8 cellular contexts compared by ENCODE assay signal in genomic region chr10:68901106-68901927, GRCh38. TPM values are rescaled to one million over a fixed set of nuclear protein-coding genes. Genes with fewer than 3 reads are reported as not detected.
DNase-seq lines count a peak whose midpoint lies in the region; ATAC-seq, FAIRE-seq and TF ChIP-seq lines count a peak whose summit lies in the region.

DDX50 (plus strand) TSS chr10:68901315; CDS start chr10:68901385, 70 bp downstream.

- peaks cover 16% of the 10 kb centered on the region for H3K79me2 ChIP-seq in HepG2 (ENCODE audit: insufficient read depth, low read length)

- H3K27me3 ChIP-seq in HepG2 (ENCODE audit: control insufficient read depth in 1 of 2, insufficient read depth in 2 of 2, low read length in 2 of 2), result no peaks in the 10 kb centered on the region; a peak in 1 of 5 replicates

- no peak; the same call in 1 of the 2 replicates for TF ChIP-seq CTCF in HepG2 (CRISPR knock-in tag; IDR thresholded peaks at IDR 0.05)

- H3K9ac ChIP-seq in HepG2 (ENCODE audit: insufficient read depth, low read depth, low read length), result peak within 1 kb of the TSS; percentile 88

- TF ChIP-seq POLR2A in HepG2 (IDR thresholded peaks at IDR 0.05; ENCODE audit: insufficient read depth in 1 of 2, low read depth in 2 of 2, low read length in 2 of 2), result peak; percentile 42 to 79

- peak within 1 kb of the TSS; percentile 74 for H3K4me2 ChIP-seq in HepG2 (ENCODE audit: low read depth, low read length)

- peak within 1 kb of the TSS; percentile 93 for H3K27ac ChIP-seq in HepG2 (ENCODE audit: extremely low read length, insufficient read depth, low read length)

- BruUV-seq in HepG2 (replicated peaks; lab: Mats Ljungman, UMichigan), result TSS peak; percentile 77

- 2% methylated on average over 30 of the region's 47 CpGs for whole genome bisulfite sequencing in HepG2 (ENCODE audit: low lambda C conversion rate)

- peak within 1 kb of the TSS; percentile 52 for H2AFZ ChIP-seq in HepG2 (ENCODE audit: low read length)

- in situ Hi-C loops in HepG2 (cut with HindIII; ENCODE audit: extremely low pct_ligation_motif_present, low pct_unique_long_range_greater_than_20kb), result loop anchor here (5.0 kb wide), 1 partner anchor 109 kb away; no protein-coding TSS in a partner anchor

- H3K9me3 ChIP-seq in HepG2 (ENCODE audit: low read length), result no peaks in the 10 kb centered on the region

- POLR2A ChIA-PET in HepG2 (lab: Yijun Ruan, JAX), result interaction anchor here (0.6 to 3.1 kb wide), 15 partner anchors 11 to 333 kb away, joined by 3 to 31 read pairs (median 6); partner anchors contain the start of genes CCAR1, DDX21 and STOX1

- peak within 1 kb of the TSS; percentile 86 to 89 (median 87) for H3K4me3 ChIP-seq in HepG2 (replicated peaks in 1 of 3; ENCODE audit: insufficient read depth in 1 of 3, low read depth in 2 of 3, low read length in 3 of 3)

- no peaks in the 10 kb centered on the region for H4K20me1 ChIP-seq in HepG2 (ENCODE audit: insufficient read depth, low read length)

- 0 out of 2 replicates have a peak, but pooled peaks have one; percentile 8 for TF ChIP-seq RAD21 in HepG2 (CRISPR knock-in tag; IDR thresholded peaks at IDR 0.05)

- ATAC-seq in GM19397 (IDR thresholded peaks at IDR 0.05; ENCODE audit: unreplicated experiment) (peak; percentile 97), HG03571 (IDR thresholded peaks at IDR 0.05; ENCODE audit: unreplicated experiment) (peak; percentile 98), HepG2 (peak; percentile 96)

- TF ChIP-seq EP300 in HepG2 (IDR thresholded peaks at IDR 0.05; ENCODE audit: low read depth in 2 of 2, low read length in 2 of 2), result 0 out of 4 replicates have a peak, but pooled peaks of 1 of the 2 experiments have one; percentile 5
- TF ChIP-seq EP300 in HepG2 (CRISPR knock-in tag; IDR thresholded peaks at IDR 0.05; ENCODE audit: borderline replicate concordance), result peak; percentile 10; the same call in 1 of the 2 replicates

- H3K4me1 ChIP-seq in HepG2 (ENCODE audit: insufficient read depth, low read length), result peaks cover 46% of the 10 kb centered on the region

- CTCF ChIA-PET in HepG2 (lab: Yijun Ruan, JAX; ENCODE audit: low intra/inter-chr PET ratio, low total read pairs), result no interaction called here

- intact Hi-C loops in HepG2 (cut with micrococcal nuclease; ENCODE audit: unreplicated experiment), result loop anchor here (1.0 kb wide), 1 partner anchor 54 kb away; no protein-coding TSS in a partner anchor

- DNase-seq in CD1c-positive myeloid dendritic cell (ENCODE audit: extremely low spot score) (peak; percentile 99), NCI-H82 (lab: John Stamatoyannopoulos, UW) (peak; percentile 99), dermis blood vessel endothelial cell (peak; percentile 100), HepG2 (ENCODE audit: low spot score) (peak; percentile 99)
- DNase-seq in activated CD4-positive, alpha-beta T cell treated with anti-CD3 and anti-CD28 coated beads, Interleukin-2, amount 50 U/mL, for 48 hours, result peak; percentile 95 to 98
- peak; percentile 97 for DNase-seq in stimulated activated CD4-positive, alpha-beta T cell treated with anti-CD3 and anti-CD28 coated beads, Interleukin-4, amount 100 ng/mL, for 24 hours

- H3K36me3 ChIP-seq in HepG2 (replicated peaks in 1 of 2; ENCODE audit: control insufficient read depth in 1 of 2, insufficient read depth in 2 of 2, low read length in 2 of 2), result no peaks in the 10 kb centered on the region

- peak; percentile 100 for FAIRE-seq in HepG2 (lab: Jason Lieb, UNC)

TF ChIP-seq in HepG2, 621 proteins besides CTCF, POLR2A, EP300 and RAD21 (continues in another document):
- TF ChIP-seq, protein P1, sequence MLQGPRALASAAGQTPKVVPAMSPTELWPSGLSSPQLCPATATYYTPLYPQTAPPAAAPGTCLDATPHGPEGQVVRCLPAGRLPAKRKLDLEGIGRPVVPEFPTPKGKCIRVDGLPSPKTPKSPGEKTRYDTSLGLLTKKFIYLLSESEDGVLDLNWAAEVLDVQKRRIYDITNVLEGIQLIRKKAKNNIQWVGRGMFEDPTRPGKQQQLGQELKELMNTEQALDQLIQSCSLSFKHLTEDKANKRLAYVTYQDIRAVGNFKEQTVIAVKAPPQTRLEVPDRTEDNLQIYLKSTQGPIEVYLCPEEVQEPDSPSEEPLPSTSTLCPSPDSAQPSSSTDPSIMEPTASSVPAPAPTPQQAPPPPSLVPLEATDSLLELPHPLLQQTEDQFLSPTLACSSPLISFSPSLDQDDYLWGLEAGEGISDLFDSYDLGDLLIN (CRISPR knock-in tag; IDR thresholded peaks at IDR 0.05; ENCODE audit: borderline replicate concordance), result peak; percentile 82; the same call in 1 of the 2 replicates
- TF ChIP-seq NFATC3 (CRISPR knock-in tag; IDR thresholded peaks at IDR 0.05), result 0 out of 2 replicates have a peak, but pooled peaks have one; percentile 25
- no peak; the same call in 1 of the 2 replicates for TF ChIP-seq MXD4 (CRISPR knock-in tag; IDR thresholded peaks at IDR 0.05)
- no peak for TF ChIP-seq KDM3A (CRISPR knock-in tag; IDR thresholded peaks at IDR 0.05; ENCODE audit: low read depth)
- peak; percentile 66 for TF ChIP-seq ZMAT3 (CRISPR knock-in tag; conservative IDR thresholded peaks at IDR 0.05)
- peak; percentile 91 for TF ChIP-seq CREB1 (IDR thresholded peaks at IDR 0.05)
- peak; percentile 97 for TF ChIP-seq CREB1 (CRISPR knock-in tag; IDR thresholded peaks at IDR 0.05)
- peak; percentile 33; the same call in 1 of the 2 replicates for TF ChIP-seq THYN1 (CRISPR knock-in tag; IDR thresholded peaks at IDR 0.05; ENCODE audit: borderline replicate concordance, low read depth)
- no peak for TF ChIP-seq CC2D1A (CRISPR knock-in tag; IDR thresholded peaks at IDR 0.05)
- no peak for TF ChIP-seq ZFP62 (CRISPR knock-in tag; IDR thresholded peaks at IDR 0.05)
- TF ChIP-seq CREM (IDR thresholded peaks at IDR 0.05), result peak; percentile 97
- no peak for TF ChIP-seq CREM (CRISPR knock-in tag; IDR thresholded peaks at IDR 0.05)
- TF ChIP-seq ZNF577 (CRISPR knock-in tag; IDR thresholded peaks at IDR 0.05; ENCODE audit: borderline replicate concordance, low read depth), result no peak
- TF ChIP-seq, protein P2, sequence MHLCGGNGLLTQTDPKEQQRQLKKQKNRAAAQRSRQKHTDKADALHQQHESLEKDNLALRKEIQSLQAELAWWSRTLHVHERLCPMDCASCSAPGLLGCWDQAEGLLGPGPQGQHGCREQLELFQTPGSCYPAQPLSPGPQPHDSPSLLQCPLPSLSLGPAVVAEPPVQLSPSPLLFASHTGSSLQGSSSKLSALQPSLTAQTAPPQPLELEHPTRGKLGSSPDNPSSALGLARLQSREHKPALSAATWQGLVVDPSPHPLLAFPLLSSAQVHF (CRISPR knock-in tag; IDR thresholded peaks at IDR 0.05), result 0 out of 2 replicates have a peak, but pooled peaks have one; percentile 41
- TF ChIP-seq MIXL1 (CRISPR knock-in tag; IDR thresholded peaks at IDR 0.05), result no peak
- TF ChIP-seq ZNF335 (CRISPR knock-in tag; IDR thresholded peaks at IDR 0.05), result peak; percentile 75; the same call in 1 of the 2 replicates
- no peak for TF ChIP-seq RNF2 (conservative IDR thresholded peaks at IDR 0.05; ENCODE audit: low read depth)
- no peak for TF ChIP-seq ZBTB4 (CRISPR knock-in tag; IDR thresholded peaks at IDR 0.05; ENCODE audit: borderline replicate concordance)

RNA-seq across cellular contexts. Expression of gene DDX50, which starts in this region (rescaled TPM):
- total RNA-seq in dermis blood vessel endothelial cell (46.6 and 49.0 TPM in 2 replicates), HepG2 (2016; rRNA removed; fragmentation: Illumina TruSeq; extraction: Trizol) (38.2 and 56.3 TPM in 2 replicates)
- 16.6 and 20.4 TPM in 2 replicates for total RNA-seq in HepG2 (2016; cell fraction: cytosol; rRNA removed; fragmentation: Illumina TruSeq; extraction: Trizol; ENCODE audit: low read depth)
- 37.0 and 56.8 TPM in 2 replicates for total RNA-seq in HepG2 (2016; cell fraction: insoluble cytoplasmic fraction; rRNA removed; fragmentation: Illumina TruSeq; extraction: Trizol)
- 24.5 and 27.0 TPM in 2 replicates for total RNA-seq in HepG2 (2016; cell fraction: membrane; rRNA removed; fragmentation: Illumina TruSeq; extraction: Trizol)
- 22.3 and 24.6 TPM in 2 replicates for total RNA-seq in HepG2 (2016; cell fraction: nucleus; rRNA removed; fragmentation: Illumina TruSeq; extraction: Trizol)
- polyA plus RNA-seq in HepG2 (2011; rRNA removed), result 15.6 and 19.0 TPM in 2 replicates
- polyA plus RNA-seq in HepG2 (2011; cell fraction: cytosol; rRNA removed), result 12.3 and 16.8 TPM in 2 replicates
- polyA plus RNA-seq in HepG2 (2011; cell fraction: nucleus; rRNA removed), result 4.8 and 6.0 TPM in 2 replicates
- polyA plus RNA-seq in HepG2 (2012), result 20.8 and 24.9 TPM in 2 replicates
- polyA plus RNA-seq in HepG2 (2016; cell fraction: cytosol; fragmentation: Illumina TruSeq; extraction: Trizol; ENCODE audit: low read depth), result 6.2 and 7.1 TPM in 2 replicates
- polyA plus RNA-seq in HepG2 (2016; cell fraction: insoluble cytoplasmic fraction; fragmentation: Illumina TruSeq; extraction: Trizol; ENCODE audit: low read depth), result 36.2 and 40.9 TPM in 2 replicates
- 11.5 and 13.8 TPM in 2 replicates for polyA plus RNA-seq in HepG2 (2016; cell fraction: membrane; fragmentation: Illumina TruSeq; extraction: Trizol; ENCODE audit: low read depth)
- 18.0 and 19.8 TPM in 2 replicates for polyA plus RNA-seq in HepG2 (2016; cell fraction: nucleus; fragmentation: Illumina TruSeq; extraction: Trizol; ENCODE audit: insufficient read depth, low read depth)
- polyA minus RNA-seq in HepG2 (2011; rRNA and poly(A)+ RNA removed; ENCODE audit: low replicate concordance), result 10.3 and 11.2 TPM in 2 replicates
- polyA minus RNA-seq in HepG2 (2011; cell fraction: cytosol; rRNA and poly(A)+ RNA removed), result 14.9 and 18.9 TPM in 2 replicates
- 13.7 and 14.5 TPM in 2 replicates for polyA minus RNA-seq in HepG2 (2011; cell fraction: nucleus; rRNA and poly(A)+ RNA removed)

Comparison
In these comparisons a context has a peak if more than half of its experiments do, and no peak if none do; other contexts are left out.
1. Peak in every context shown above with its lines: DNase-seq, ATAC-seq, H3K4me3 ChIP-seq and H3K27ac ChIP-seq.